Comparison of ENCODE assay signal across 11 cellular contexts in the genomic region with DNA sequence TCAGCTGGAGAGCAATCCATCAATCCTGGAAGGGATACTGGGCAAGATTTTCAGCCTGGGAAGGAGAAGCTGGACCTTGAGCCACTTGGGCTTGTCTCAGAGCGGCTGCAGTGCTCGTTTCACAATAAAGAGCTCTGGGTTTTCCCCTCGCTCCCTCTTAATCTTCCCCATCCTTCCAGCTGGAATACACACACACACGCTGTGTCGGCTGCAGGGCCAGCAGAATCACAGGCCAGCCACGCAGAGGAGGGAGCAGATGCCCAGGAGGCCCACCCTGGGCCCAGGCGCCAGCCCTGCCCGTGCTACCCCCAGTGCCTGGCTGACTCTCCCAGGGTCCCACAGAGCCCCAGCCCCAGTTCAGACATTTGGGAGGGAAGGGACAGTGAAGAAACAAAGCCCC.
DNase-seq lines count a peak whose midpoint lies in the region; ATAC-seq and TF ChIP-seq lines count a peak whose summit lies in the region.
"Had no signal": no experiment of that assay in that cellular context is flagged by ENCODE, and none has a peak within 500 bp of the region (broad histone marks: within the 10 kb centered on the region; RNA-seq: fewer than 3 reads in every experiment).

No MANE protein-coding gene starts in this region.

- H3K36me3 Mint-ChIP-seq in GM23338 (ENCODE audit: low read depth) = 0 out of 3 replicates have a peak, but pooled peaks cover under 1% of the 10 kb centered on the region
- H3K36me3 Mint-ChIP-seq in activated CD4-positive, alpha-beta T cell treated with anti-CD3 and anti-CD28 coated beads, Interleukin-2, amount 10 ng/mL, durations not matched to agents 24 days and 14 days (ENCODE audit: low read depth) = no peaks in the 10 kb centered on the region
- no peaks in the 10 kb centered on the region for H3K36me3 Mint-ChIP-seq in activated CD4-positive, alpha-beta memory T cell treated with anti-CD3 and anti-CD28 coated beads, Interleukin-2, amount 10 ng/mL, durations not matched to agents 7 days and 5 days (ENCODE audit: low read depth)
- H3K36me3 Mint-ChIP-seq: T-cell had no signal

- POLR2A ChIA-PET in activated CD4-positive, alpha-beta memory T cell treated with anti-CD3 and anti-CD28 coated beads, Interleukin-2, amount 10 ng/mL, durations not matched to agents 7 days and 5 days (lab: Charles Lee) = no interaction called here

- H3K27me3 ChIP-seq in GM23338 (ENCODE audit: insufficient read depth) (no peaks in the 10 kb centered on the region), colonic mucosa (no peaks in the 10 kb centered on the region)

- 0 out of 2 replicates have a peak, but pooled peaks cover 7% of the 10 kb centered on the region for H3F3A ChIP-seq in GM23338 (replicated peaks; ENCODE audit: low read depth)

- no peaks in the 10 kb centered on the region for H3K9me3 Mint-ChIP-seq in GM23338
- no peaks in the 10 kb centered on the region for H3K9me3 Mint-ChIP-seq in activated CD4-positive, alpha-beta T cell treated with anti-CD3 and anti-CD28 coated beads, Interleukin-2, amount 10 ng/mL, durations not matched to agents 24 days and 14 days
- no peaks in the 10 kb centered on the region for H3K9me3 Mint-ChIP-seq in activated CD4-positive, alpha-beta memory T cell treated with anti-CD3 and anti-CD28 coated beads, Interleukin-2, amount 10 ng/mL, durations not matched to agents 7 days and 5 days

- H3K27me3 Mint-ChIP-seq in GM23338 (ENCODE audit: insufficient read depth, low read depth, poor library complexity) = peaks cover 4% of the 10 kb centered on the region
- no peaks in the 10 kb centered on the region for H3K27me3 Mint-ChIP-seq in activated CD4-positive, alpha-beta T cell treated with anti-CD3 and anti-CD28 coated beads, Interleukin-2, amount 10 ng/mL, durations not matched to agents 24 days and 14 days
- no peaks in the 10 kb centered on the region for H3K27me3 Mint-ChIP-seq in activated CD4-positive, alpha-beta memory T cell treated with anti-CD3 and anti-CD28 coated beads, Interleukin-2, amount 10 ng/mL, durations not matched to agents 7 days and 5 days
- H3K27me3 Mint-ChIP-seq: T-cell had no signal

- peaks cover 29% of the 10 kb centered on the region for H3K4me1 ChIP-seq in GM23338 (ENCODE audit: insufficient read depth)
- peaks cover 16% of the 10 kb centered on the region for H3K4me1 ChIP-seq in colonic mucosa

- H3K9me2 ChIP-seq in GM23338 (ENCODE audit: insufficient read depth) = no peaks in the 10 kb centered on the region; the same call in 1 of the 2 replicates

- H4K20me1 ChIP-seq in GM23338 (replicated peaks; ENCODE audit: insufficient read depth) = no peaks in the 10 kb centered on the region

- no peaks in the 10 kb centered on the region for H3K9me3 ChIP-seq in colonic mucosa

- no peak overlapping the region for H3K4me3 Mint-ChIP-seq in GM23338
- H3K4me3 Mint-ChIP-seq in activated CD4-positive, alpha-beta T cell treated with anti-CD3 and anti-CD28 coated beads, Interleukin-2, amount 10 ng/mL, durations not matched to agents 24 days and 14 days = no peak overlapping the region
- no peak overlapping the region for H3K4me3 Mint-ChIP-seq in activated CD4-positive, alpha-beta memory T cell treated with anti-CD3 and anti-CD28 coated beads, Interleukin-2, amount 10 ng/mL, durations not matched to agents 7 days and 5 days
- H3K4me3 Mint-ChIP-seq: T-cell had no signal

- H3K4me2 ChIP-seq in GM23338 = peak overlapping the region; percentile 76

- CTCF ChIA-PET in activated CD4-positive, alpha-beta memory T cell treated with anti-CD3 and anti-CD28 coated beads, Interleukin-2, amount 10 ng/mL, durations not matched to agents 7 days and 5 days (lab: Charles Lee) = no interaction called here

- H3K4me3 ChIP-seq in GM23338 = no peak overlapping the region
- no peak overlapping the region for H3K4me3 ChIP-seq in colonic mucosa

- H2AFZ ChIP-seq in GM23338 = no peak overlapping the region

- H3K36me3 ChIP-seq in GM23338 (ENCODE audit: insufficient read depth) (no peaks in the 10 kb centered on the region), colonic mucosa (no peaks in the 10 kb centered on the region)

- TF ChIP-seq CTCF in GM23338 (conservative IDR thresholded peaks at IDR 0.05; ENCODE audit: low read depth in 2 of 2) (no peak), colonic mucosa (IDR thresholded peaks at IDR 0.05) (no peak)

- H3K9ac ChIP-seq in colonic mucosa (ENCODE audit: low read depth in 2 of 2, low read length in 2 of 2) = peak overlapping the region in 1 of 2 donors; percentile 70

- ATAC-seq in GM23338 (no peak), sciatic nerve (peak; percentile 70), GM18858 (IDR thresholded peaks at IDR 0.05; ENCODE audit: unreplicated experiment) (no peak)
- ATAC-seq: T-cell had no signal

- H3K27ac ChIP-seq in GM23338 (ENCODE audit: low read depth) (0 out of 2 replicates have a peak overlapping the region, but pooled peaks have one; percentile 34), colonic mucosa (peak overlapping the region; percentile 75)
- H3K27ac ChIP-seq: C4-2B had no signal

- H3K4me1 Mint-ChIP-seq in GM23338 = peaks cover 56% of the 10 kb centered on the region
- peaks cover 2% of the 10 kb centered on the region for H3K4me1 Mint-ChIP-seq in activated CD4-positive, alpha-beta T cell treated with anti-CD3 and anti-CD28 coated beads, Interleukin-2, amount 10 ng/mL, durations not matched to agents 24 days and 14 days
- H3K4me1 Mint-ChIP-seq in activated CD4-positive, alpha-beta memory T cell treated with anti-CD3 and anti-CD28 coated beads, Interleukin-2, amount 10 ng/mL, durations not matched to agents 7 days and 5 days = no peaks in the 10 kb centered on the region
- H3K4me1 Mint-ChIP-seq: T-cell had no signal

- peaks cover 6% of the 10 kb centered on the region; the same call in 1 of the 2 replicates for H3K79me2 ChIP-seq in GM23338 (replicated peaks; ENCODE audit: insufficient read depth)

- DNase-seq in GM23338 (ENCODE audit: low spot score) = no peak
- DNase-seq in colonic mucosa = peak; percentile 46
- DNase-seq in islet precursor cell = peak; percentile 48
- peak; percentile 74 for DNase-seq in sciatic nerve (ENCODE audit: low spot score)
- DNase-seq in activated CD4-positive, alpha-beta T cell treated with anti-CD3 and anti-CD28 coated beads, Interleukin-2, amount 10 ng/mL, durations not matched to agents 24 days and 14 days = no peak
- DNase-seq in stimulated activated CD4-positive, alpha-beta T cell treated with anti-CD3 and anti-CD28 coated beads, Interleukin-4, amount 100 ng/mL, for 1 hour = no peak
- no peak for DNase-seq in activated CD4-positive, alpha-beta memory T cell treated with anti-CD3 and anti-CD28 coated beads, Interleukin-2, amount 10 ng/mL, durations not matched to agents 7 days and 5 days
- DNase-seq: NCI-H2107, T-cell had no signal

- no peak overlapping the region for H3K27ac Mint-ChIP-seq in GM23338
- H3K27ac Mint-ChIP-seq in activated CD4-positive, alpha-beta T cell treated with anti-CD3 and anti-CD28 coated beads, Interleukin-2, amount 10 ng/mL, durations not matched to agents 24 days and 14 days = no peak overlapping the region
- H3K27ac Mint-ChIP-seq in activated CD4-positive, alpha-beta memory T cell treated with anti-CD3 and anti-CD28 coated beads, Interleukin-2, amount 10 ng/mL, durations not matched to agents 7 days and 5 days = no peak overlapping the region
- H3K27ac Mint-ChIP-seq: T-cell had no signal

- intact Hi-C loops in colonic mucosa (cut with DNase I) (no loop called here), sciatic nerve (cut with DNase I) (no loop called here)
- intact Hi-C loops in activated CD4-positive, alpha-beta T cell treated with anti-CD3 and anti-CD28 coated beads, Interleukin-2, amount 10 ng/mL, durations not matched to agents 24 days and 14 days (cut with micrococcal nuclease) = loop anchor here (1.0 kb wide), 1 partner anchor 36 kb away; no protein-coding TSS in a partner anchor

TF ChIP-seq in GM23338, 12 proteins besides CTCF, POLR2A, EP300 and RAD21 (continues in another document):
- TF ChIP-seq POLR2AphosphoS5 (IDR thresholded peaks at IDR 0.05; ENCODE audit: low read depth) = no peak

Comparison
In these comparisons a context has a peak if more than half of its experiments do, and no peak if none do; other contexts are left out.
1. DNase-seq: peak in colonic mucosa (single experiment), islet precursor cell (single experiment) and sciatic nerve (single experiment); none in GM23338 (single experiment), activated CD4-positive, alpha-beta T cell treated with anti-CD3 and anti-CD28 coated beads, Interleukin-2, amount 10 ng/mL, durations not matched to agents 24 days and 14 days (single experiment), stimulated activated CD4-positive, alpha-beta T cell treated with anti-CD3 and anti-CD28 coated beads, Interleukin-4, amount 100 ng/mL, for 1 hour (single experiment) and activated CD4-positive, alpha-beta memory T cell treated with anti-CD3 and anti-CD28 coated beads, Interleukin-2, amount 10 ng/mL, durations not matched to agents 7 days and 5 days (single experiment).